ENCODE assay signal across 8 cellular contexts in the genomic region with DNA sequence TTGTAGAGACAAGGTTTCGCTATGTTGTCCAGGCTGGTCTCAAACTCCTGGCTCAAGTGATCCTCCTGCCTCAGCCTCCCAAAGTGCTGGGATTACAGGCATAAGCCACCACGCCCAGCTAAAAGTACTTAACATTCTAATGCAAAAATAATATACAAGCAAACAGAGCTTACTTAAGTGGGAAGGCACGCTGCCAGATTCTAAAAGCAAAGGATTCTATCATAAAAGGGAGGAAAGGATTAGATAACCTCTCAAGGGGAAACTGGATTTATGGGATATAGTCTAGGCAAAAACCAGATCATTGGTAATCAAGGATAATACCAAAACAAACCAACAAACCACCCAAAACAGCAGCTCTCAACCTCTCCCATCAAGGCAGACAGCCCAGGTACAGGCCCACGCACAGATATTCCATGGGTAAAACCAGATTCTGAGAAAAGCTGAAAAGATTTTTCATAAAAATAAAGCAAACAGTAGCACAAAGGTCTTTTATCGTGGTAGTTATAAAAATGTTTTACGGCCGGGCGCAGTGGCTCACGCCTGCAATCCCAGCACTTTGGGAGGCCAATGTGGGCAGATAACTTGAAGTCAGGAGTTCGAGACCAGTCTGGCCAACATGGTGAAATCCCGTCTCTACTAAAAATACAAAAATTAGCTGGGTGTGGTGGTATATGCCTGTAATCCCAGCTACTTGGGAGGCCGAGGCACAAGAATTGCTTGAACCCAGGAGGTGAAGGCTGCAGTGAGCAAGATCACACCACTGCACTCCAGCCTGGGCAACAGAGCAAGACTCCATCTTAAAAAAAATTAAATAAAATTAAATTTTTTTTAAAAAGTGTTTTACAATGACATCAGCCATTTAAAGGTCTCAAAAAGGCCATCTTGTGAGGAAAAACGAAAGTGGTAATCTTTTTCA. TPM values are rescaled to one million over a fixed set of nuclear protein-coding genes. Genes with fewer than 3 reads are reported as not detected.
DNase-seq lines count a peak whose midpoint lies in the region; ATAC-seq and TF ChIP-seq lines count a peak whose summit lies in the region.
"Not testable (repeated sequence)": the region's sequence is repeated elsewhere in the genome, so short reads cannot be mapped to it uniquely, and the experiment has no call there.

No MANE protein-coding gene starts in this region.

- H3K36me3 ChIP-seq in OCI-LY1 (ENCODE audit: insufficient read depth, low read length): peaks cover 40% of the 10 kb centered on the region
- not testable (repeated sequence) for H3K36me3 ChIP-seq in endodermal cell (ENCODE audit: control insufficient read depth, insufficient read depth, low read length); transverse colon

- WGBS in endodermal cell (ENCODE audit: insufficient coverage in 1 of 2, insufficient read length in 1 of 2), 2 experiments: 94 to 96% methylated on average over 7 to 13 of the region's 13 CpGs
- 50 to 69% methylated on average over 4 to 13 of the region's 13 CpGs for WGBS in transverse colon (ENCODE audit: low coverage in 1 of 2), 2 donors

- intact Hi-C loops in CD4-positive, alpha-beta T cell (cut with DNase I, micrococcal nuclease); transverse colon (cut with DNase I; ENCODE audit: low total_unique reads): not testable (repeated sequence)

- H2AFZ ChIP-seq in OCI-LY1 (ENCODE audit: low read length): not testable (repeated sequence)

- H4K20me1 ChIP-seq in OCI-LY1 (ENCODE audit: insufficient read depth, low read length): not testable (repeated sequence)

- not testable (repeated sequence) for ATAC-seq in CD4-positive, alpha-beta T cell (ENCODE audit: poor library complexity)

- TF ChIP-seq POLR2A in transverse colon (IDR thresholded peaks at IDR 0.05): not testable (repeated sequence)

- not testable (repeated sequence) for TF ChIP-seq EP300 in transverse colon (IDR thresholded peaks at IDR 0.05; ENCODE audit: low read depth)

- H3F3A ChIP-seq in OCI-LY1 (ENCODE audit: insufficient read depth, low read length): not testable (repeated sequence)

- not testable (repeated sequence) for H3K27me3 Mint-ChIP-seq in CD4-positive, alpha-beta T cell; IgD-negative memory B cell; activated CD4-positive, alpha-beta T cell treated with anti-CD3 and anti-CD28 coated beads, Interleukin-2, amount 10 ng/mL, durations not matched to agents 7 days and 5 days; endodermal cell (ENCODE audit: insufficient read depth); mesothelial cell of epicardium (ENCODE audit: low read depth)

- DNase-seq in CD4-positive, alpha-beta T cell; activated CD4-positive, alpha-beta T cell treated with anti-CD3 and anti-CD28 coated beads, Interleukin-2, amount 10 ng/mL, durations not matched to agents 7 days and 5 days; mesothelial cell of epicardium (ENCODE audit: low spot score in 2 of 2, unreplicated experiment in 2 of 2): not testable (repeated sequence)
- peak; percentile 18 for DNase-seq in NCI-H345 (lab: John Stamatoyannopoulos, UW)
- DNase-seq in endodermal cell: peak; percentile 8
- DNase-seq in transverse colon: peak; percentile 28

- H3K9me3 ChIP-seq in CD4-positive, alpha-beta T cell (ENCODE audit: control insufficient read depth, low read length); OCI-LY1 (ENCODE audit: low read length); endodermal cell (ENCODE audit: control insufficient read depth, low read length); transverse colon: not testable (repeated sequence)

- peaks cover 71% of the 10 kb centered on the region for H3K4me1 ChIP-seq in OCI-LY1 (ENCODE audit: insufficient read depth, low read length, severe bottlenecking)
- not testable (repeated sequence) for H3K4me1 ChIP-seq in endodermal cell (ENCODE audit: control insufficient read depth, insufficient read depth, low read length)
- peaks cover 16 to 71% (median 33%) of the 10 kb centered on the region in 4 donors for H3K4me1 ChIP-seq in transverse colon

- H3K36me3 Mint-ChIP-seq in CD4-positive, alpha-beta T cell (ENCODE audit: low read depth); IgD-negative memory B cell; endodermal cell (ENCODE audit: low read depth); mesothelial cell of epicardium: not testable (repeated sequence)
- H3K36me3 Mint-ChIP-seq in activated CD4-positive, alpha-beta T cell treated with anti-CD3 and anti-CD28 coated beads, Interleukin-2, amount 10 ng/mL, durations not matched to agents 7 days and 5 days (ENCODE audit: low read depth): peaks cover 26% of the 10 kb centered on the region

- CTCF ChIA-PET in CD4-positive, alpha-beta T cell (lab: Charles Lee): not testable (repeated sequence)
- CTCF ChIA-PET in activated CD4-positive, alpha-beta T cell treated with anti-CD3 and anti-CD28 coated beads, Interleukin-2, amount 10 ng/mL, durations not matched to agents 7 days and 5 days (lab: Charles Lee): interaction anchor here (0.6 to 1.2 kb wide), 4 partner anchors 11 to 65 kb away, joined by 3 to 5 read pairs (median 3); no protein-coding TSS in a partner anchor

- H3K4me1 Mint-ChIP-seq in CD4-positive, alpha-beta T cell (ENCODE audit: low read depth): peaks cover 61% of the 10 kb centered on the region
- peaks cover 20 to 28% (median 22%) of the 10 kb centered on the region in 3 donors for H3K4me1 Mint-ChIP-seq in IgD-negative memory B cell
- peaks cover 60% of the 10 kb centered on the region for H3K4me1 Mint-ChIP-seq in activated CD4-positive, alpha-beta T cell treated with anti-CD3 and anti-CD28 coated beads, Interleukin-2, amount 10 ng/mL, durations not matched to agents 7 days and 5 days
- peaks cover 15% of the 10 kb centered on the region for H3K4me1 Mint-ChIP-seq in endodermal cell
- H3K4me1 Mint-ChIP-seq in mesothelial cell of epicardium: peaks cover 14% of the 10 kb centered on the region

- not testable (repeated sequence) for H3K27ac ChIP-seq in CD4-positive, alpha-beta T cell (ENCODE audit: low read depth, low read length); endodermal cell (ENCODE audit: low read depth, low read length)
- peak overlapping the region; percentile 38 for H3K27ac ChIP-seq in OCI-LY1 (ENCODE audit: low read depth, low read length, poor library complexity, severe bottlenecking)
- peak overlapping the region; percentile 73 to 86 (median 82) for H3K27ac ChIP-seq in transverse colon

- H3K27me3 ChIP-seq in CD4-positive, alpha-beta T cell (ENCODE audit: control insufficient read depth, insufficient read depth, low read length); OCI-LY1 (ENCODE audit: insufficient read depth, low read length); endodermal cell (ENCODE audit: control insufficient read depth, insufficient read depth, low read length, poor library complexity, severe bottlenecking); transverse colon: not testable (repeated sequence)

- POLR2A ChIA-PET in CD4-positive, alpha-beta T cell (lab: Charles Lee): interaction anchor here (1.2 kb wide), 1 partner anchor 19 kb away, joined by 4 read pairs; no protein-coding TSS in a partner anchor
- POLR2A ChIA-PET in activated CD4-positive, alpha-beta T cell treated with anti-CD3 and anti-CD28 coated beads, Interleukin-2, amount 10 ng/mL, durations not matched to agents 7 days and 5 days (lab: Charles Lee): interaction anchor here (0.6 kb wide), 2 partner anchors 21 to 152 kb away, joined by 3 to 5 read pairs; no protein-coding TSS in a partner anchor

- H3K4me2 ChIP-seq in OCI-LY1 (ENCODE audit: low read length): peak overlapping the region; percentile 11; the same call in 1 of the 2 replicates

- H3K9ac ChIP-seq in OCI-LY1 (ENCODE audit: low read length); endodermal cell (ENCODE audit: extremely low read depth, low read length, poor library complexity, severe bottlenecking): not testable (repeated sequence)

- in situ Hi-C loops in transverse colon (cut with MboI; ENCODE audit: low pct_ligation_motif_present in 1 of 4, low pct_unique_long_range_greater_than_20kb in 1 of 4, low sequenced_read_pairs in 3 of 4): not testable (repeated sequence)

- H3K4me3 ChIP-seq in OCI-LY1 (ENCODE audit: low read depth, low read length, poor library complexity, severe bottlenecking); endodermal cell (ENCODE audit: low read length); transverse colon: not testable (repeated sequence)

- H3K4me3 Mint-ChIP-seq in CD4-positive, alpha-beta T cell; IgD-negative memory B cell; activated CD4-positive, alpha-beta T cell treated with anti-CD3 and anti-CD28 coated beads, Interleukin-2, amount 10 ng/mL, durations not matched to agents 7 days and 5 days; endodermal cell; mesothelial cell of epicardium: not testable (repeated sequence)

- not testable (repeated sequence) for H3K9me2 ChIP-seq in OCI-LY1 (ENCODE audit: low read depth, low read length)

- peaks cover 100% of the 10 kb centered on the region for H3K79me2 ChIP-seq in OCI-LY1 (ENCODE audit: insufficient read depth, low read length)

- TF ChIP-seq CTCF in CD4-positive, alpha-beta T cell (IDR thresholded peaks at IDR 0.05); OCI-LY1 (IDR thresholded peaks at IDR 0.05; ENCODE audit: low read length); endodermal cell (conservative IDR thresholded peaks at IDR 0.05); mesothelial cell of epicardium (IDR thresholded peaks at IDR 0.05; ENCODE audit: unreplicated experiment); transverse colon (IDR thresholded peaks at IDR 0.05): not testable (repeated sequence)

- H3K27ac Mint-ChIP-seq in CD4-positive, alpha-beta T cell: peak overlapping the region; percentile 74
- H3K27ac Mint-ChIP-seq in IgD-negative memory B cell (peak overlapping the region in 2 of 3 donors; percentile 19 to 73), mesothelial cell of epicardium (peak overlapping the region; percentile 27)
- peak overlapping the region; percentile 25 for H3K27ac Mint-ChIP-seq in activated CD4-positive, alpha-beta T cell treated with anti-CD3 and anti-CD28 coated beads, Interleukin-2, amount 10 ng/mL, durations not matched to agents 7 days and 5 days
- not testable (repeated sequence) for H3K27ac Mint-ChIP-seq in endodermal cell

- H3K9me3 Mint-ChIP-seq in CD4-positive, alpha-beta T cell; IgD-negative memory B cell; activated CD4-positive, alpha-beta T cell treated with anti-CD3 and anti-CD28 coated beads, Interleukin-2, amount 10 ng/mL, durations not matched to agents 7 days and 5 days; endodermal cell; mesothelial cell of epicardium: not testable (repeated sequence)

RNA-seq across cellular contexts. Expression of gene CLSTN1, which starts 20.5 kb away (rescaled TPM):
- 10 to 100 TPM; 66.8 to 68.1 TPM for total RNA-seq in CD4-positive, alpha-beta T cell
- polyA plus RNA-seq in IgD-negative memory B cell: 24.7 TPM
- 100 to 1,000 TPM; 121 to 134 TPM for total RNA-seq in activated CD4-positive, alpha-beta T cell treated with anti-CD3 and anti-CD28 coated beads, Interleukin-2, amount 10 ng/mL, durations not matched to agents 7 days and 5 days
- 100 to 1,000 TPM in 1 of 2 donors, 10 to 100 TPM in 1; 96.6 to 116 TPM for total RNA-seq in endodermal cell
- 119 TPM for polyA plus RNA-seq in endodermal cell (2013, experiment 1 of 2)
- polyA plus RNA-seq in endodermal cell (2013, experiment 2 of 2): 110 TPM
- total RNA-seq in mesothelial cell of epicardium: 125 to 127 TPM (median 127 TPM) in 3 replicates
- 100 to 1,000 TPM; 118 to 191 (median 143) TPM for total RNA-seq in transverse colon
